Comparison of ENCODE assay signal across 24 cellular contexts in the genomic region with DNA sequence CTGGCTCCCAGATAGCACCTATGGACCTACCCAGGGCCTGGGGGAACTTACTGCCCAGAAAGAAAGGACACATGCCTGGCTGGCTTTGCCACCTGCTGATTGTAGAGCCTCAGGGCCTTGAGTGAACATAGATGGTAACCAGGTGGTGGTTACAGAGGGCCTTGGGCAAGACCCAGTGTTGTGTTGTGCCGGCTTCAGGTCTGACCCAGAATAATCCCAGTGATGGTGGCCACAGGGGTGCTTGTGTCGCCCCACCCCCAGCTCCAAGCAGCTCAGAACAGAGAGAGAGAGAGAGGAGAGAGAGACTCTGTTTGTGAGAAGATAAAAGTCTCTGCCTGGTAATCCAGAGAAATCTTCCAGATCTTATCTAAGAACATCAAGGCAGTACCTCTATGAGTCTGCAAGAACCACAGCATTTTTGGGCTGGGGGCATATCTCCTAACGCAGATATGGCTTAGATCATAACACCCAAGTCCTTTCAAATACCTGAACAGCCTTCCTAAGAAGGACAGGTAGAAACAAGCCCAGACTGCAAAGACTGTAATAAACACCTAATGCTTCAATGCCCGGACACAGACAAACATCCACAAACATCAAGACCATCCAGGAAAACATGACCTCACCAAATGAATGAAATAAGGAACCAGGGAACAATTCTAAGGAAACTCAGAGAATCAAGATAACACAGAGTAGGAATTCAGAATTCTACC.
"Had no signal": no experiment of that assay in that cellular context is flagged by ENCODE, and none has a peak within 500 bp of the region (broad histone marks: within the 10 kb centered on the region; RNA-seq: fewer than 3 reads in every experiment).

No MANE protein-coding gene starts in this region.

- ATAC-seq: activated T-cell treated with anti-CD3 and anti-CD28 coated beads, Interleukin-2, amount 50 U/mL, for 4 hours; PC-3; SK-N-SH treated with all-trans-retinoic acid at 6 μM for 48 hours; T-helper 17 cell had no signal

- H3K27me3 ChIP-seq: MG63, SJSA1 had no signal

- H3K4me3 ChIP-seq: MG63, SJSA1 had no signal

- H3K36me3 ChIP-seq: MG63, SJSA1 had no signal

- H3K27me3 Mint-ChIP-seq: activated B cell treated with CpG ODN at 0.5 μM for 24 hours; activated CD4-positive, alpha-beta memory T cell treated with anti-CD3 and anti-CD28 coated beads for 36 hours; activated CD4-positive, alpha-beta T cell treated with anti-CD3 and anti-CD28 coated beads, Interleukin-2, amount 10 ng/mL, durations not matched to agents 7 days and 5 days; activated naive CD8-positive, alpha-beta T cell; T-helper 17 cell had no signal

- H3K36me3 Mint-ChIP-seq: activated CD4-positive, alpha-beta memory T cell treated with anti-CD3 and anti-CD28 coated beads for 36 hours had no signal

- H3K4me3 Mint-ChIP-seq: activated B cell treated with CpG ODN at 0.5 μM for 24 hours; activated CD4-positive, alpha-beta memory T cell treated with anti-CD3 and anti-CD28 coated beads for 36 hours; activated CD4-positive, alpha-beta T cell treated with anti-CD3 and anti-CD28 coated beads, Interleukin-2, amount 10 ng/mL, durations not matched to agents 7 days and 5 days; activated naive CD4-positive, alpha-beta T cell treated with anti-CD3 and anti-CD28 coated beads for 36 hours; activated naive CD8-positive, alpha-beta T cell; activated T-cell treated with anti-CD3 and anti-CD28 coated beads, Interleukin-2, amount 50 U/mL, for 4 hours; T-helper 17 cell had no signal

- H3K9me3 Mint-ChIP-seq: activated CD4-positive, alpha-beta T cell treated with anti-CD3 and anti-CD28 coated beads, Interleukin-2, amount 10 ng/mL, durations not matched to agents 7 days and 5 days had no signal

- H3K27ac ChIP-seq: SJSA1 had no signal

- H3K9me3 ChIP-seq: MG63, SJSA1 had no signal

- H3K4me1 ChIP-seq: SJSA1 had no signal

- H3K27ac Mint-ChIP-seq: activated B cell treated with CpG ODN at 0.5 μM for 24 hours; activated CD4-positive, alpha-beta memory T cell treated with anti-CD3 and anti-CD28 coated beads for 36 hours; activated CD4-positive, alpha-beta T cell treated with anti-CD3 and anti-CD28 coated beads, Interleukin-2, amount 10 ng/mL, durations not matched to agents 7 days and 5 days; activated naive CD4-positive, alpha-beta T cell treated with anti-CD3 and anti-CD28 coated beads for 36 hours; activated naive CD8-positive, alpha-beta T cell; T-helper 17 cell had no signal

- H3K4me1 Mint-ChIP-seq: activated B cell treated with CpG ODN at 0.5 μM for 24 hours; activated CD4-positive, alpha-beta T cell treated with anti-CD3 and anti-CD28 coated beads, Interleukin-2, amount 10 ng/mL, durations not matched to agents 7 days and 5 days; T-helper 17 cell had no signal

- DNase-seq: activated B cell treated with CpG ODN at 0.5 μM for 24 hours; activated CD4-positive, alpha-beta memory T cell treated with anti-CD3 and anti-CD28 coated beads for 36 hours; activated CD4-positive, alpha-beta T cell treated with anti-CD3 and anti-CD28 coated beads, Interleukin-2, amount 10 ng/mL, durations not matched to agents 7 days and 5 days; activated CD8-positive, alpha-beta memory T cell treated with anti-CD3 and anti-CD28 coated beads for 24 hours; activated effector memory CD4-positive, alpha-beta T cell treated with anti-CD3 and anti-CD28 coated beads, Interleukin-2, amount 50 U/mL, for 16 hours; activated naive CD4-positive, alpha-beta T cell treated with anti-CD3 and anti-CD28 coated beads for 36 hours; activated T-cell treated with anti-CD3 and anti-CD28 coated beads, Interleukin-2, amount 50 U/mL, for 4 hours; amygdala; central memory CD4-positive, alpha-beta T cell; MG63; NCI-H1105; NCI-H1436; NCI-H187 treated with DMSO at 0.1 percent for 48 hours; NCI-H2081 treated with DMSO at 0.1 percent for 48 hours; NCI-H446; NCI-H524; PC-3; SHP77; SW 1271; T-helper 17 cell; T-helper 9 cell had no signal
